ENCODE assay signal across 28 cellular contexts in the genomic region with DNA sequence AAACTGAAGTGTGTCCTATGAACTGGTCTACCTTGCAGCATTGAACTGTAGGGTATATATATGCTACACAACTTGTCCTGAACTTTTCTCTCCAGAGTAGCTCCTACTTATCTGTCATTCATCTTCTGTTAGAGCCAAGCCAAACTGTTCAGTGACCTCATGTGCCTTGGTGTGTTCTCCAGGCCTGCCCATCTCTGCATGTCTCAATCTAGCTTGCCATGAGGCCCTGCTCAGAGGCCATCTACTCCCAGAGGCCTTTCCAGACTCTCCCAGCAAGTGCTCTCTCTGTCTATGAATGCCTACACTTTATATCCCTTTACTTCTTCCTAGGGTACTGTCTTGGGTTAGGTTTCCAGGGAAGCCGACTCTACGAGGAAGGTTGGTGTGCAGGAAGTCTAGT.
"Had no signal": no experiment of that assay in that cellular context is flagged by ENCODE, and none has a peak within 500 bp of the region (broad histone marks: within the 10 kb centered on the region; RNA-seq: fewer than 3 reads in every experiment).

No MANE protein-coding gene starts in this region.

- FAIRE-seq: urothelium cell line had no signal

- H3K4me1 ChIP-seq: stomach, suprapubic skin, testis, thyroid gland, tibial artery, tibial nerve, transverse colon, upper lobe of left lung, upper lobe of right lung, uterus, vagina had no signal

- DNase-seq: stimulated activated CD4-positive, alpha-beta T cell treated with anti-CD3 and anti-CD28 coated beads, Interleukin-2, amount 100 ng/mL, for 48 hours; stimulated activated CD4-positive, alpha-beta T cell treated with anti-CD3 and anti-CD28 coated beads, Interleukin-4, amount 100 ng/mL, for 1 hour; stimulated activated CD4-positive, alpha-beta T cell treated with anti-CD3 and anti-CD28 coated beads, Interleukin-4, amount 100 ng/mL, for 24 hours; stimulated activated CD8-positive, alpha-beta memory T cell treated with anti-CD3 and anti-CD28 coated beads, Interleukin-4, amount 100 ng/mL, for 48 hours; stimulated activated naive B cell treated with anti-CD40 and anti-IgM and Interleukin-4, amounts not matched to agents 10 μg/mL and 1 μg/mL and 100 μg/mL, for 72 hours; stimulated activated naive CD4-positive, alpha-beta T cell; stimulated activated naive CD4-positive, alpha-beta T cell treated with Interleukin-2 at 50 U/mL for 16 hours; stimulated activated naive CD8-positive, alpha-beta T cell treated with anti-CD3 and anti-CD28 coated beads, Interleukin-15, amount 100 ng/mL, for 72 hours; stimulated activated naive CD8-positive, alpha-beta T cell treated with anti-CD3 and anti-CD28 coated beads, Interleukin-15, Interleukin-2, amounts not matched to agents 100 U/mL and 50 U/mL, for 24 hours; stomach; substantia nigra; testis; thyroid gland; tibial artery; transverse colon; trophoblast cell; upper lobe of left lung; upper lobe of right lung; uterus had no signal

- H3K27me3 ChIP-seq: stomach, suprapubic skin, testis, thyroid gland, tibial artery, tibial nerve, transverse colon, upper lobe of left lung, upper lobe of right lung, uterus, vagina had no signal

- H3K27ac ChIP-seq: stomach, suprapubic skin, testis, thoracic aorta, thyroid gland, tibial artery, tibial nerve, transverse colon, upper lobe of left lung, upper lobe of right lung, uterus, vagina had no signal

- ATAC-seq: stimulated activated effector memory CD8-positive, alpha-beta T cell treated with anti-CD3 and anti-CD28 coated beads, Interleukin-12 subunit alpha, Interleukin-12 subunit beta, amount 100 ng/mL, for 72 hours; stimulated activated memory B cell treated with anti-CD40 and anti-IgM and Interleukin-4, amounts not matched to agents 10 μg/mL and 1 μg/mL and 100 μg/mL, for 72 hours; stimulated activated naive B cell treated with anti-CD40 and anti-IgM and Interleukin-4, amounts not matched to agents 10 μg/mL and 1 μg/mL and 100 μg/mL, for 72 hours; stimulated activated naive CD8-positive, alpha-beta T cell treated with anti-CD3 and anti-CD28 coated beads, Interleukin-15, amount 100 ng/mL, for 72 hours; stimulated activated naive CD8-positive, alpha-beta T cell treated with anti-CD3 and anti-CD28 coated beads, Interleukin-15, Interleukin-2, amounts not matched to agents 100 U/mL and 50 U/mL, for 24 hours; upper lobe of right lung had no signal

- H3K36me3 ChIP-seq: stomach, suprapubic skin, thoracic aorta, thyroid gland, tibial artery, tibial nerve, transverse colon, upper lobe of left lung, upper lobe of right lung, uterus, vagina had no signal

- H3K9me3 ChIP-seq: stomach, suprapubic skin, testis, thoracic aorta, thyroid gland, tibial artery, tibial nerve, transverse colon, upper lobe of left lung, upper lobe of right lung, uterus, vagina had no signal

- H3K27me3 Mint-ChIP-seq: stimulated activated memory B cell treated with anti-CD40 and anti-IgM and Interleukin-4, amounts not matched to agents 10 μg/mL and 1 μg/mL and 100 μg/mL, for 72 hours; stimulated activated naive B cell treated with anti-CD40 and anti-IgM and Interleukin-4, amounts not matched to agents 10 μg/mL and 1 μg/mL and 100 μg/mL, for 72 hours; stimulated activated naive CD8-positive, alpha-beta T cell treated with anti-CD3 and anti-CD28 coated beads, Interleukin-15, amount 100 ng/mL, for 72 hours; stimulated activated naive CD8-positive, alpha-beta T cell treated with anti-CD3 and anti-CD28 coated beads, Interleukin-15, Interleukin-2, amounts not matched to agents 100 ng/mL and 50 ng/mL, for 24 hours; type B pancreatic cell had no signal

- H3K9me3 Mint-ChIP-seq: stimulated activated effector memory CD8-positive, alpha-beta T cell treated with anti-CD3 and anti-CD28 coated beads, Interleukin-12 subunit alpha, Interleukin-12 subunit beta, amount 100 ng/mL, for 72 hours; stimulated activated memory B cell treated with anti-CD40 and anti-IgM and Interleukin-4, amounts not matched to agents 10 μg/mL and 1 μg/mL and 100 μg/mL, for 72 hours; stimulated activated naive B cell treated with anti-CD40 and anti-IgM and Interleukin-4, amounts not matched to agents 10 μg/mL and 1 μg/mL and 100 μg/mL, for 72 hours; stimulated activated naive CD8-positive, alpha-beta T cell treated with anti-CD3 and anti-CD28 coated beads, Interleukin-15, amount 100 ng/mL, for 72 hours; stimulated activated naive CD8-positive, alpha-beta T cell treated with anti-CD3 and anti-CD28 coated beads, Interleukin-15, Interleukin-2, amounts not matched to agents 100 ng/mL and 50 ng/mL, for 24 hours; type B pancreatic cell had no signal

- H3K4me1 Mint-ChIP-seq: stimulated activated effector memory CD8-positive, alpha-beta T cell treated with anti-CD3 and anti-CD28 coated beads, Interleukin-12 subunit alpha, Interleukin-12 subunit beta, amount 100 ng/mL, for 72 hours; stimulated activated memory B cell treated with anti-CD40 and anti-IgM and Interleukin-4, amounts not matched to agents 10 μg/mL and 1 μg/mL and 100 μg/mL, for 72 hours; stimulated activated naive B cell treated with anti-CD40 and anti-IgM and Interleukin-4, amounts not matched to agents 10 μg/mL and 1 μg/mL and 100 μg/mL, for 72 hours; stimulated activated naive CD8-positive, alpha-beta T cell treated with anti-CD3 and anti-CD28 coated beads, Interleukin-15, amount 100 ng/mL, for 72 hours had no signal

- H3K4me3 Mint-ChIP-seq: stimulated activated effector memory CD8-positive, alpha-beta T cell treated with anti-CD3 and anti-CD28 coated beads, Interleukin-12 subunit alpha, Interleukin-12 subunit beta, amount 100 ng/mL, for 72 hours; stimulated activated memory B cell treated with anti-CD40 and anti-IgM and Interleukin-4, amounts not matched to agents 10 μg/mL and 1 μg/mL and 100 μg/mL, for 72 hours; stimulated activated naive B cell treated with anti-CD40 and anti-IgM and Interleukin-4, amounts not matched to agents 10 μg/mL and 1 μg/mL and 100 μg/mL, for 72 hours; stimulated activated naive CD8-positive, alpha-beta T cell treated with anti-CD3 and anti-CD28 coated beads, Interleukin-15, amount 100 ng/mL, for 72 hours; stimulated activated naive CD8-positive, alpha-beta T cell treated with anti-CD3 and anti-CD28 coated beads, Interleukin-15, Interleukin-2, amounts not matched to agents 100 ng/mL and 50 ng/mL, for 24 hours; type B pancreatic cell had no signal

- H3K27ac Mint-ChIP-seq: stimulated activated effector memory CD8-positive, alpha-beta T cell treated with anti-CD3 and anti-CD28 coated beads, Interleukin-12 subunit alpha, Interleukin-12 subunit beta, amount 100 ng/mL, for 72 hours; stimulated activated memory B cell treated with anti-CD40 and anti-IgM and Interleukin-4, amounts not matched to agents 10 μg/mL and 1 μg/mL and 100 μg/mL, for 72 hours; stimulated activated naive B cell treated with anti-CD40 and anti-IgM and Interleukin-4, amounts not matched to agents 10 μg/mL and 1 μg/mL and 100 μg/mL, for 72 hours; stimulated activated naive CD8-positive, alpha-beta T cell treated with anti-CD3 and anti-CD28 coated beads, Interleukin-15, amount 100 ng/mL, for 72 hours; stimulated activated naive CD8-positive, alpha-beta T cell treated with anti-CD3 and anti-CD28 coated beads, Interleukin-15, Interleukin-2, amounts not matched to agents 100 ng/mL and 50 ng/mL, for 24 hours; type B pancreatic cell had no signal

- H3K4me3 ChIP-seq: stomach, suprapubic skin, testis, thoracic aorta, thyroid gland, tibial artery, tibial nerve, transverse colon, upper lobe of left lung, upper lobe of right lung, uterus, vagina had no signal

- H3K36me3 Mint-ChIP-seq: stimulated activated effector memory CD8-positive, alpha-beta T cell treated with anti-CD3 and anti-CD28 coated beads, Interleukin-12 subunit alpha, Interleukin-12 subunit beta, amount 100 ng/mL, for 72 hours; stimulated activated memory B cell treated with anti-CD40 and anti-IgM and Interleukin-4, amounts not matched to agents 10 μg/mL and 1 μg/mL and 100 μg/mL, for 72 hours; stimulated activated naive B cell treated with anti-CD40 and anti-IgM and Interleukin-4, amounts not matched to agents 10 μg/mL and 1 μg/mL and 100 μg/mL, for 72 hours; type B pancreatic cell had no signal
